9 cellular contexts compared by ENCODE assay signal in genomic region chr16:67284699-67285646, GRCh38. TPM values are rescaled to one million over a fixed set of nuclear protein-coding genes. Genes with fewer than 3 reads are reported as not detected.
DNase-seq lines count a peak whose midpoint lies in the region; ATAC-seq and TF ChIP-seq lines count a peak whose summit lies in the region.
"Had no signal": no experiment of that assay in that cellular context is flagged by ENCODE, and none has a peak within 500 bp of the region (broad histone marks: within the 10 kb centered on the region; RNA-seq: fewer than 3 reads in every experiment).

No MANE protein-coding gene starts in this region.

- H3K27ac ChIP-seq in KMS-11 (no peak overlapping the region), VCaP (peak overlapping the region; percentile 44), transverse colon (no peak overlapping the region)

- H3K36me3 Mint-ChIP-seq in activated CD4-positive, alpha-beta memory T cell treated with anti-CD3 and anti-CD28 coated beads for 36 hours = no peaks in the 10 kb centered on the region

- H3K4me1 ChIP-seq in KMS-11 (ENCODE audit: low read depth, poor library complexity, severe bottlenecking) (peaks cover 7% of the 10 kb centered on the region), transverse colon (no peaks in the 10 kb centered on the region)

- no peak overlapping the region for H2AFZ ChIP-seq in KMS-11 (ENCODE audit: low read depth)

- H3K79me2 ChIP-seq in KMS-11 (ENCODE audit: insufficient read depth, low read depth) = no peaks in the 10 kb centered on the region

- no peak overlapping the region for H3K27ac Mint-ChIP-seq in activated CD4-positive, alpha-beta memory T cell treated with anti-CD3 and anti-CD28 coated beads for 36 hours

- TF ChIP-seq EP300 in transverse colon (IDR thresholded peaks at IDR 0.05; ENCODE audit: low read depth) = no peak

- no peak overlapping the region for H3K4me3 Mint-ChIP-seq in activated CD4-positive, alpha-beta memory T cell treated with anti-CD3 and anti-CD28 coated beads for 36 hours

- WGBS in transverse colon (ENCODE audit: low coverage in 1 of 2), 2 donors = 73 to 100% methylated on average over 1 to 32 of the region's 34 CpGs

- no peak for TF ChIP-seq POLR2A in transverse colon (IDR thresholded peaks at IDR 0.05)

- POLR2A ChIA-PET in activated CD4-positive, alpha-beta memory T cell treated with anti-CD3 and anti-CD28 coated beads for 36 hours (lab: Charles Lee) = interaction anchor here (0.8 kb wide), 1 partner anchor 91 kb away, joined by 3 read pairs; no protein-coding TSS in a partner anchor

- H3K4me1 Mint-ChIP-seq in activated CD4-positive, alpha-beta memory T cell treated with anti-CD3 and anti-CD28 coated beads for 36 hours (ENCODE audit: low read depth) = peaks cover 6% of the 10 kb centered on the region

- H3K4me3 ChIP-seq in KMS-11 (IDR thresholded peaks at IDR 0.05; ENCODE audit: insufficient read depth, low read depth, low read length) = no peak overlapping the region
- no peak overlapping the region for H3K4me3 ChIP-seq in transverse colon

- H3K27me3 ChIP-seq in KMS-11 (ENCODE audit: insufficient read depth, low read depth) (no peaks in the 10 kb centered on the region), transverse colon (no peaks in the 10 kb centered on the region)

- no peak for ATAC-seq in GM21515 (IDR thresholded peaks at IDR 0.05; ENCODE audit: unreplicated experiment)

- CTCF ChIA-PET in activated CD4-positive, alpha-beta memory T cell treated with anti-CD3 and anti-CD28 coated beads for 36 hours (lab: Charles Lee) = interaction anchor here (1.0 kb wide), 1 partner anchor 117 kb away, joined by 3 read pairs; no protein-coding TSS in a partner anchor

- peak; percentile 52 for DNase-seq in A172 (ENCODE audit: low spot score)
- peak; percentile 45 for DNase-seq in iPS DF 19.7 (ENCODE audit: low read depth, low spot score)
- peak; percentile 49 for DNase-seq in transverse colon
- DNase-seq in activated CD4-positive, alpha-beta memory T cell treated with anti-CD3 and anti-CD28 coated beads for 36 hours = no peak
- no peak for DNase-seq in effector CD8-positive, alpha-beta T cell (lab: John Stamatoyannopoulos, UW)

- in situ Hi-C loops in transverse colon (cut with MboI; ENCODE audit: low pct_ligation_motif_present in 1 of 4, low pct_unique_long_range_greater_than_20kb in 1 of 4, low sequenced_read_pairs in 3 of 4) = loop anchor here in 1 of 4 donors (25.0 kb wide), 1 partner anchor 102 kb away; the partner anchor contains the start of gene TPPP3

- H3K36me3 ChIP-seq in KMS-11 (ENCODE audit: insufficient read depth) = no peaks in the 10 kb centered on the region
- H3K36me3 ChIP-seq in transverse colon = no peaks in the 10 kb centered on the region

- H3K9me3 Mint-ChIP-seq in activated CD4-positive, alpha-beta memory T cell treated with anti-CD3 and anti-CD28 coated beads for 36 hours = no peaks in the 10 kb centered on the region

- no peak overlapping the region for H3K9ac ChIP-seq in KMS-11

- intact Hi-C loops in transverse colon (cut with DNase I; ENCODE audit: low total_unique reads) = loop anchor here (5.0 kb wide), 1 partner anchor 112 kb away; no protein-coding TSS in a partner anchor
- intact Hi-C loops in activated CD4-positive, alpha-beta memory T cell treated with anti-CD3 and anti-CD28 coated beads for 36 hours (cut with micrococcal nuclease) = no loop called here

- no peak overlapping the region for H3K4me2 ChIP-seq in KMS-11

- no peaks in the 10 kb centered on the region for H3K9me3 ChIP-seq in transverse colon

- peak; percentile 23; the same call in 1 of the 2 replicates for TF ChIP-seq CTCF in KMS-11 (conservative IDR thresholded peaks at IDR 0.05; ENCODE audit: low read depth, low read length)
- peak; percentile 54 for TF ChIP-seq CTCF in VCaP (conservative IDR thresholded peaks at IDR 0.05)
- peak in 4 of 5 experiments; percentile 41 to 61 (median 44) for TF ChIP-seq CTCF in transverse colon (IDR thresholded peaks at IDR 0.05)

- no peaks in the 10 kb centered on the region for H4K20me1 ChIP-seq in KMS-11 (ENCODE audit: insufficient read depth)

- no peaks in the 10 kb centered on the region for H3K27me3 Mint-ChIP-seq in activated CD4-positive, alpha-beta memory T cell treated with anti-CD3 and anti-CD28 coated beads for 36 hours

RNA-seq across cellular contexts. Expression of gene PLEKHG4, which starts 5.6 kb away (rescaled TPM):
- 0.14 TPM in 1 of 2 replicates, not detected in the other for total RNA-seq in A172 (2014; rRNA removed; shearing (Covaris generic))
- 10 to 100 TPM in 2 of 4 donors, 1 to 10 TPM in 1, under 1 TPM in 1; 0.80 to 12.2 (median 8.7) TPM for total RNA-seq in transverse colon
- total RNA-seq in activated CD4-positive, alpha-beta memory T cell treated with anti-CD3 and anti-CD28 coated beads for 36 hours = 10 to 100 TPM; 22.7 to 24.6 TPM

RNA-seq across cellular contexts. Expression of gene SLC9A5, which starts 36.2 kb away (rescaled TPM):
- total RNA-seq in A172 (2014; rRNA removed; shearing (Covaris generic)) = 0.03 and 0.29 TPM in 2 replicates
- 1 to 10 TPM in 3 of 4 donors, under 1 TPM in 1; 0.55 to 4.5 (median 1.5) TPM for total RNA-seq in transverse colon
- 1 to 10 TPM; 5.9 to 6.1 TPM for total RNA-seq in activated CD4-positive, alpha-beta memory T cell treated with anti-CD3 and anti-CD28 coated beads for 36 hours
- total RNA-seq: skeletal muscle tissue had no signal

RNA-seq across cellular contexts. Expression of gene FHOD1, which starts 37.7 kb away (rescaled TPM):
- total RNA-seq in A172 (2014; rRNA removed; shearing (Covaris generic)) = 10.3 and 13.2 TPM in 2 replicates
- 100 to 1,000 TPM in 1 of 4 donors, 10 to 100 TPM in 3; 25.1 to 177 (median 33.6) TPM for total RNA-seq in transverse colon
- total RNA-seq in activated CD4-positive, alpha-beta memory T cell treated with anti-CD3 and anti-CD28 coated beads for 36 hours = 100 to 1,000 TPM in 1 of 2 experiments, 10 to 100 TPM in 1; 96.3 to 111 TPM

RNA-seq across cellular contexts. Expression of gene KCTD19, which starts 41.6 kb away (rescaled TPM):
- total RNA-seq in A172 (2014; rRNA removed; shearing (Covaris generic)) = not detected in 2 replicates
- not detected for total RNA-seq in transverse colon
- total RNA-seq in activated CD4-positive, alpha-beta memory T cell treated with anti-CD3 and anti-CD28 coated beads for 36 hours = 1 to 10 TPM; 1.2 to 2.5 TPM
- total RNA-seq: skeletal muscle tissue had no signal

RNA-seq across cellular contexts. Expression of gene LRRC36, which starts 41.6 kb away (rescaled TPM):
- total RNA-seq in A172 (2014; rRNA removed; shearing (Covaris generic)) = not detected in 2 replicates
- under 1 TPM in 1 of 4 donors, not detected in 3; 0.79 TPM for total RNA-seq in transverse colon
- under 1 TPM; 0.63 to 1.00 TPM for total RNA-seq in activated CD4-positive, alpha-beta memory T cell treated with anti-CD3 and anti-CD28 coated beads for 36 hours
- total RNA-seq: skeletal muscle tissue had no signal

Comparison
In these comparisons a context has a peak if more than half of its experiments do, and no peak if none do; other contexts are left out.
1. DNase-seq: peak in A172 (single experiment), iPS DF 19.7 (single experiment) and transverse colon (single experiment); none in activated CD4-positive, alpha-beta memory T cell treated with anti-CD3 and anti-CD28 coated beads for 36 hours (single experiment) and effector CD8-positive, alpha-beta T cell (single experiment).
2. Peak in every context shown above with its lines, with median percentiles within 50 percentile points of each other: CTCF ChIP-seq.